39 cellular contexts compared by ENCODE assay signal in the genomic region with DNA sequence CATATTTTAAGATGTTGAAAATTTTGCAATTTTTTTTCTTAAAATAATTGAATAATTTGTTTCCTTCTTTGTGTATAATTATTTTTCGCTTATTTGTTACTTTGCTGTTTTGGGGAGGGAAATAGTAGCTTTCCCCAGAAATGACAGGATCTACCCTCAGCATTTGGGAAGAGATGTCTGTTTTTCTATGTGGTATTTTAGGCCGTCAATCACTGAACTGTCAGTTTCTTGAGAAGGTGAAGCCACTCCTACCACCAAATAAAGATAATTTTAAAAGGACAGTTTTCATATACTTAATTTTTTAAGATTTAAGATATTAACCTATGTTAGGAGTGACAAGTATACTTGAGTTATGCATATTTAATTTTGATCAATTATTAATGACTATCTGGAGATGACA. TPM values are rescaled to one million over a fixed set of nuclear protein-coding genes. Genes with fewer than 3 reads are reported as not detected.
"Had no signal": no experiment of that assay in that cellular context is flagged by ENCODE, and none has a peak within 500 bp of the region (broad histone marks: within the 10 kb centered on the region; RNA-seq: fewer than 3 reads in every experiment).

No MANE protein-coding gene starts in this region.

- H3K4me3 ChIP-seq: MG63 had no signal

- H3K9me3 ChIP-seq: MG63 had no signal

- H3K36me3 ChIP-seq: MG63 had no signal

- H3K27me3 ChIP-seq: MG63 had no signal

- DNase-seq: Kasumi-1, MG63, MM.1S, MV-4-11, NCI-H1048, NCI-H1092, NCI-H1092 treated with DMSO at 0.1 percent for 48 hours, NCI-H1105, NCI-H1105 treated with DMSO at 0.1 percent for 48 hours, NCI-H1417, NCI-H1417 treated with DMSO at 0.1 percent for 48 hours, NCI-H1436, NCI-H1436 treated with DMSO at 0.1 percent for 48 hours, NCI-H146, NCI-H1694, NCI-H1694 treated with DMSO at 0.1 percent for 48 hours, NCI-H187, NCI-H187 treated with DMSO at 0.1 percent for 48 hours, NCI-H1930, NCI-H2029, NCI-H2029 treated with DMSO at 0.1 percent for 48 hours, NCI-H2081, NCI-H2081 treated with DMSO at 0.1 percent for 48 hours, NCI-H2107, NCI-H2171, NCI-H2171 treated with DMSO at 0.1 percent for 48 hours, NCI-H2227 treated with DMSO at 0.1 percent for 48 hours, NCI-H226, NCI-H345, NCI-H446, NCI-H446 treated with DMSO at 0.1 percent for 48 hours, NCI-H510A, NCI-H510A treated with DMSO at 0.1 percent for 48 hours, NCI-H524, NCI-H524 treated with DMSO at 0.1 percent for 48 hours had no signal

RNA-seq across cellular contexts. Expression of gene TSBP1, which starts 31.5 kb away (rescaled TPM):
- total RNA-seq: LHCN-M2, M059J, MCF 10A, NCI-H460 had no signal
